Comparison of ENCODE assay signal across 17 cellular contexts in genomic region chr2:101901241-101901640, GRCh38.
"Had no signal": no experiment of that assay in that cellular context is flagged by ENCODE, and none has a peak within 500 bp of the region (broad histone marks: within the 10 kb centered on the region; RNA-seq: fewer than 3 reads in every experiment).

No MANE protein-coding gene starts in this region.

- H3K27me3 Mint-ChIP-seq: dendritic cell treated with granulocyte-macrophage colony-stimulating factor and Interleukin-4, amounts not matched to agents 40 ng/mL and 50 ng/mL, for 4 days; progenitor cell of endocrine pancreas had no signal

- H3K4me2 ChIP-seq: hepatocyte, smooth muscle cell had no signal

- H3K9me3 ChIP-seq: pancreas had no signal

- H3K4me1 ChIP-seq: pancreas had no signal

- H3K4me3 Mint-ChIP-seq: dendritic cell treated with granulocyte-macrophage colony-stimulating factor and Interleukin-4, amounts not matched to agents 40 ng/mL and 50 ng/mL, for 4 days; effector memory CD8-positive, alpha-beta T cell; naive B cell; nephron had no signal

- H3K27ac Mint-ChIP-seq: dendritic cell treated with granulocyte-macrophage colony-stimulating factor and Interleukin-4, amounts not matched to agents 40 ng/mL and 50 ng/mL, for 4 days; effector memory CD8-positive, alpha-beta T cell; nephron; progenitor cell of endocrine pancreas had no signal

- ATAC-seq: pancreas, right cardiac atrium had no signal

- DNase-seq: effector memory CD8-positive, alpha-beta T cell; erythroblast; foreskin melanocyte; kidney glomerular epithelial cell; mesendoderm; naive B cell; occipital lobe; pancreas; right cardiac atrium; stimulated activated CD4-positive, alpha-beta T cell treated with anti-CD3 and anti-CD28 coated beads, Interleukin-2, amount 100 ng/mL, for 48 hours; stimulated activated naive CD4-positive, alpha-beta T cell treated with Interleukin-2 at 50 U/mL for 16 hours; trophoblast cell had no signal

- H3K27me3 ChIP-seq: hepatocyte, pancreas had no signal

- H3K27ac ChIP-seq: hepatocyte, pancreas had no signal

- H3K4me3 ChIP-seq: hepatocyte, pancreas, smooth muscle cell had no signal

- H3K79me2 ChIP-seq: hepatocyte had no signal

- H3K4me1 Mint-ChIP-seq: nephron had no signal

- H2AFZ ChIP-seq: hepatocyte had no signal

- H3K36me3 ChIP-seq: pancreas had no signal
